ENCODE assay signal across 18 cellular contexts in the genomic region with DNA sequence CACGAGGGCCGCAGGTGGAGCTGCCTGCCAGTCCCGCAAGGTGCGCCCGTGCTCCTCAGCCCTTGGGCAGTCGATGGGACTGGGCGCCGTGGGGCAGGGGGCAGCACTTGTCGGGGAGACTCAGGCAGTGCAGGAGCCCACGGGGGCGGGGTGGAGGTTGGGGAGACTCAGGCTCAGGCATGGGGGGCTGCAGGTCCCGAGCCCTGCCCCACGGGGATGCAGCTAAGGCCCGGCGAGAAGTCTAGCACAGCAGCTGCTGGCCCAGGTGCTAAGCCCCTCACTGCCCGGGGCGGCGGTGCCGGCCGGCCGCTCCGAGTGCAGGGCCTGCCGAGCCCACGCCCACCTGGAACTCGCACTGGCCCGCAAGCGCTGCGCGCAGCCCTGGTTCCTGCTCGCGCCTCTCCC. TPM values are rescaled to one million over a fixed set of nuclear protein-coding genes. Genes with fewer than 3 reads are reported as not detected.
DNase-seq lines count a peak whose midpoint lies in the region; ATAC-seq, FAIRE-seq and TF ChIP-seq lines count a peak whose summit lies in the region.
"Had no signal": no experiment of that assay in that cellular context is flagged by ENCODE, and none has a peak within 500 bp of the region (broad histone marks: within the 10 kb centered on the region; RNA-seq: fewer than 3 reads in every experiment).

No MANE protein-coding gene starts in this region.

- H3K4me3 ChIP-seq in right atrium auricular region: no peak overlapping the region
- no peak overlapping the region for H3K4me3 ChIP-seq in heart right ventricle
- no peak overlapping the region for H3K4me3 ChIP-seq in kidney (ENCODE audit: low read length in 2 of 2)
- no peak overlapping the region for H3K4me3 ChIP-seq in thymus (ENCODE audit: low read length)

- no peaks in the 10 kb centered on the region for H3K36me3 ChIP-seq in right atrium auricular region
- no peaks in the 10 kb centered on the region for H3K36me3 ChIP-seq in heart right ventricle
- H3K36me3 ChIP-seq in kidney (ENCODE audit: control insufficient read depth in 1 of 2, insufficient read depth in 2 of 2, low read length in 2 of 2): no peaks in the 10 kb centered on the region
- no peaks in the 10 kb centered on the region for H3K36me3 ChIP-seq in thymus (ENCODE audit: control insufficient read depth, insufficient read depth)

- WGBS in heart right ventricle, 2 donors: 97% methylated on average over 31 of the region's 31 CpGs
- 98% methylated on average over 31 of the region's 31 CpGs for WGBS in thymus

- ATAC-seq in heart right ventricle (no peak), Right ventricle myocardium superior (ENCODE audit: poor library complexity) (no peak), GM21786 (IDR thresholded peaks at IDR 0.05; ENCODE audit: unreplicated experiment) (no peak)

- intact Hi-C loops in heart right ventricle (cut with DNase I) (loop anchor here in 1 of 10 donors (10.0 kb wide), 1 partner anchor 499 kb away; no protein-coding TSS in a partner anchor), kidney (cut with DNase I) (no loop called here), Right ventricle myocardium superior (cut with DNase I) (loop anchor here (10.0 kb wide), 1 partner anchor 509 kb away; the partner anchor contains the start of gene POP5)

- no peak overlapping the region for H3K27ac ChIP-seq in right atrium auricular region
- no peak overlapping the region for H3K27ac ChIP-seq in heart right ventricle
- H3K27ac ChIP-seq in kidney (ENCODE audit: low read depth in 2 of 2, low read length in 2 of 2): no peak overlapping the region
- H3K27ac ChIP-seq in thymus (ENCODE audit: low read depth): peak overlapping the region; percentile 52

- FAIRE-seq in kidney (lab: Jason Lieb, UNC): no peak
- FAIRE-seq: D721Med, H54 had no signal

- H3K4me1 ChIP-seq in right atrium auricular region (peaks cover 0 to 12% of the 10 kb centered on the region in 2 donors), heart right ventricle (peaks cover 0 to 32% (median 13%) of the 10 kb centered on the region in 9 donors), kidney (ENCODE audit: control insufficient read depth in 1 of 2, insufficient read depth in 1 of 2, low read depth in 1 of 2, low read length in 2 of 2) (peaks cover 4 to 6% of the 10 kb centered on the region in 2 donors), thymus (ENCODE audit: control insufficient read depth, insufficient read depth, low read length) (peaks cover 9% of the 10 kb centered on the region)

- peak; percentile 44 for DNase-seq in right atrium auricular region (ENCODE audit: low spot score)
- DNase-seq in heart right ventricle: no peak
- peak; percentile 14 for DNase-seq in NCI-H69 (lab: John Stamatoyannopoulos, UW)
- DNase-seq in kidney: peak; percentile 69
- DNase-seq in Right ventricle myocardium superior: no peak
- no peak for DNase-seq in HPDE6-E6E7 (ENCODE audit: extremely low spot score)
- DNase-seq: C1 segment of cervical spinal cord, NCI-H187, NCI-H446, NCI-H526 treated with DMSO at 0.1 percent for 48 hours, OCI-M1, SHP77 treated with DMSO at 0.1 percent for 48 hours, SK-N-SH had no signal

- H3K9me3 ChIP-seq in right atrium auricular region: no peaks in the 10 kb centered on the region
- H3K9me3 ChIP-seq in heart right ventricle: no peaks in the 10 kb centered on the region
- no peaks in the 10 kb centered on the region for H3K9me3 ChIP-seq in kidney (ENCODE audit: control insufficient read depth in 1 of 2, low read length in 2 of 2)
- H3K9me3 ChIP-seq in thymus (ENCODE audit: control insufficient read depth): no peaks in the 10 kb centered on the region
- H3K9me3 ChIP-seq: SK-N-SH had no signal

- TF ChIP-seq CTCF in right atrium auricular region (IDR thresholded peaks at IDR 0.05) (no peak), heart right ventricle (IDR thresholded peaks at IDR 0.05) (no peak), kidney (IDR thresholded peaks at IDR 0.05; ENCODE audit: borderline replicate concordance, extremely low read depth, insufficient read depth) (no peak)

- H3K27me3 ChIP-seq in right atrium auricular region (no peaks in the 10 kb centered on the region), heart right ventricle (no peaks in the 10 kb centered on the region), thymus (ENCODE audit: control insufficient read depth, insufficient read depth) (no peaks in the 10 kb centered on the region)

- no peak overlapping the region for H3K9ac ChIP-seq in kidney (ENCODE audit: low read length in 2 of 2)
- H3K9ac ChIP-seq: SK-N-SH had no signal

RNA-seq across cellular contexts. Expression of gene P2RX7, which starts 39.2 kb away (rescaled TPM):
- total RNA-seq in right atrium auricular region (1 to 10 TPM; 1.3 to 1.9 TPM), heart right ventricle (1 to 10 TPM in 9 of 10 donors, under 1 TPM in 1; 0.52 to 7.0 (median 1.6) TPM), kidney (3.5 TPM), Right ventricle myocardium superior (1.7 TPM)
- polyA plus RNA-seq in heart right ventricle (1 to 10 TPM in 1 of 2 donors, under 1 TPM in 1; 0.25 to 3.2 TPM), kidney (ENCODE audit: insufficient read depth, low read depth, low replicate concordance) (0.45 TPM), thymus (2.3 TPM)
- total RNA-seq: HT-29 had no signal

RNA-seq across cellular contexts. Expression of gene OASL, which starts 54.4 kb away (rescaled TPM):
- total RNA-seq in right atrium auricular region (under 1 TPM in 1 of 2 donors, not detected in 1; 0.70 TPM), heart right ventricle (1 to 10 TPM in 4 of 10 donors, under 1 TPM in 6; 0.19 to 2.5 (median 0.97) TPM), kidney (1.0 TPM), Right ventricle myocardium superior (0.35 TPM)
- polyA plus RNA-seq in heart right ventricle (under 1 TPM; 0.70 to 0.95 TPM), kidney (ENCODE audit: insufficient read depth, low read depth, low replicate concordance) (1.0 TPM), thymus (5.7 TPM)

Comparison
In these comparisons a context has a peak if more than half of its experiments do, and no peak if none do; other contexts are left out.
1. DNase-seq: peak in right atrium auricular region (single experiment), NCI-H69 (single experiment) and kidney (single experiment); none in heart right ventricle (0 of 2), Right ventricle myocardium superior (single experiment) and HPDE6-E6E7 (single experiment).